Comparison of ENCODE assay signal across 11 cellular contexts in genomic region chr17:17351901-17352781, GRCh38. TPM values are rescaled to one million over a fixed set of nuclear protein-coding genes. Genes with fewer than 3 reads are reported as not detected.
A peak's percentile ranks its signal among the peaks of the same experiment; 100 is the strongest.
DNase-seq lines count a peak whose midpoint lies in the region; TF ChIP-seq lines count a peak whose summit lies in the region.
"Had no signal": no experiment of that assay in that cellular context is flagged by ENCODE, and none has a peak within 500 bp of the region (broad histone marks: within the 10 kb centered on the region; RNA-seq: fewer than 3 reads in every experiment).

No MANE protein-coding gene starts in this region.

- H3K18ac ChIP-seq in neuronal stem cell (ENCODE audit: low read length) = peak overlapping the region; percentile 62

- intact Hi-C loops in activated T-helper 2 cell treated with anti-CD3 and anti-CD28 coated beads, Interferon-gamma antibody, Interleukin-2, Interleukin-4, amounts not matched to agents 10 μg/mL and 5 μg/mL and 100 μg/mL, durations not matched to agents 14 hours and 24 hours and 36 hours (cut with micrococcal nuclease) = no loop called here

- H3K36me3 ChIP-seq in neuronal stem cell (replicated peaks in 1 of 2; ENCODE audit: control insufficient read depth in 2 of 2, insufficient read depth in 2 of 2, low read length in 2 of 2) = no peaks in the 10 kb centered on the region

- H3K36me3 Mint-ChIP-seq in activated T-helper 2 cell treated with anti-CD3 and anti-CD28 coated beads, Interferon-gamma antibody, Interleukin-2, Interleukin-4, amounts not matched to agents 10 μg/mL and 5 μg/mL and 100 μg/mL, durations not matched to agents 14 hours and 24 hours and 36 hours (ENCODE audit: low read depth) = no peaks in the 10 kb centered on the region

- H4K8ac ChIP-seq in neuronal stem cell (ENCODE audit: low read depth, low read length) = no peak overlapping the region

- no peak overlapping the region for H3K4me3 Mint-ChIP-seq in activated T-helper 2 cell treated with anti-CD3 and anti-CD28 coated beads, Interferon-gamma antibody, Interleukin-2, Interleukin-4, amounts not matched to agents 10 μg/mL and 5 μg/mL and 100 μg/mL, durations not matched to agents 14 hours and 24 hours and 36 hours (ENCODE audit: low read depth)

- peak overlapping the region; percentile 14 for H3K9ac ChIP-seq in neuronal stem cell (ENCODE audit: low read depth, low read length, poor library complexity)

- peak overlapping the region; percentile 60 for H3K4ac ChIP-seq in neuronal stem cell (ENCODE audit: low read length)

- H3K4me1 ChIP-seq in neuronal stem cell (ENCODE audit: control insufficient read depth in 2 of 2, insufficient read depth in 1 of 2, low read depth in 1 of 2, low read length in 2 of 2) = peaks cover 4 to 11% of the 10 kb centered on the region in 2 donors

- H3K9me3 Mint-ChIP-seq in activated T-helper 2 cell treated with anti-CD3 and anti-CD28 coated beads, Interferon-gamma antibody, Interleukin-2, Interleukin-4, amounts not matched to agents 10 μg/mL and 5 μg/mL and 100 μg/mL, durations not matched to agents 14 hours and 24 hours and 36 hours = no peaks in the 10 kb centered on the region

- no peak overlapping the region for H3K27ac ChIP-seq in neuronal stem cell (replicated peaks; ENCODE audit: low read length)

- peak overlapping the region; percentile 40 for H2AK5ac ChIP-seq in neuronal stem cell (ENCODE audit: low read depth, low read length)

- H2AFZ ChIP-seq in neuronal stem cell (ENCODE audit: low read length) = peak overlapping the region; percentile 41

- H3K27ac Mint-ChIP-seq in activated T-helper 2 cell treated with anti-CD3 and anti-CD28 coated beads, Interferon-gamma antibody, Interleukin-2, Interleukin-4, amounts not matched to agents 10 μg/mL and 5 μg/mL and 100 μg/mL, durations not matched to agents 14 hours and 24 hours and 36 hours = no peak overlapping the region

- H3K27me3 ChIP-seq in neuronal stem cell (ENCODE audit: control insufficient read depth in 3 of 3, insufficient read depth in 3 of 3, low read depth in 1 of 3, low read length in 3 of 3) = peaks cover 0 to 2% (median 0%) of the 10 kb centered on the region in 3 experiments

- peak overlapping the region; percentile 65 for H3K14ac ChIP-seq in neuronal stem cell (ENCODE audit: low read length)

- DNase-seq in GM13977 (ENCODE audit: low spot score) = peak; percentile 8
- peak; percentile 19 for DNase-seq in RKO (ENCODE audit: low spot score)
- DNase-seq in fibroblast of mammary gland (ENCODE audit: low read depth) = peak; percentile 61
- no peak for DNase-seq in neuronal stem cell (ENCODE audit: low spot score)
- no peak for DNase-seq in NCI-H146 treated with DMSO at 0.1 percent for 48 hours (lab: John Stamatoyannopoulos, UW; ENCODE audit: unreplicated experiment)
- no peak for DNase-seq in T-helper 2 cell
- no peak for DNase-seq in activated CD4-positive, alpha-beta T cell treated with anti-CD3 and anti-CD28 coated beads, Interleukin-2, amount 50 U/mL, for 1 hour
- DNase-seq in activated T-helper 2 cell treated with anti-CD3 and anti-CD28 coated beads, Interferon-gamma antibody, Interleukin-2, Interleukin-4, amounts not matched to agents 10 μg/mL and 5 μg/mL and 100 μg/mL, durations not matched to agents 14 hours and 24 hours and 36 hours (ENCODE audit: low spot score) = no peak
- DNase-seq: DMS79 treated with DMSO at 0.1 percent for 48 hours; effector CD8-positive, alpha-beta T cell; kidney glomerular epithelial cell had no signal

- H2BK5ac ChIP-seq in neuronal stem cell (ENCODE audit: low read length) = no peak overlapping the region

- peak overlapping the region; percentile 16 for H4K91ac ChIP-seq in neuronal stem cell (ENCODE audit: low read depth, low read length, poor library complexity)

- peak overlapping the region; percentile 47 for H2BK120ac ChIP-seq in neuronal stem cell (ENCODE audit: low read depth, low read length)

- no peaks in the 10 kb centered on the region for H3K4me1 Mint-ChIP-seq in activated T-helper 2 cell treated with anti-CD3 and anti-CD28 coated beads, Interferon-gamma antibody, Interleukin-2, Interleukin-4, amounts not matched to agents 10 μg/mL and 5 μg/mL and 100 μg/mL, durations not matched to agents 14 hours and 24 hours and 36 hours (ENCODE audit: low read depth)

- H2BK15ac ChIP-seq in neuronal stem cell (ENCODE audit: low read length) = peak overlapping the region; percentile 88

- no peaks in the 10 kb centered on the region for H3K27me3 Mint-ChIP-seq in activated T-helper 2 cell treated with anti-CD3 and anti-CD28 coated beads, Interferon-gamma antibody, Interleukin-2, Interleukin-4, amounts not matched to agents 10 μg/mL and 5 μg/mL and 100 μg/mL, durations not matched to agents 14 hours and 24 hours and 36 hours (ENCODE audit: low read depth)

- peak overlapping the region; percentile 66 for H3K23ac ChIP-seq in neuronal stem cell (ENCODE audit: low read depth, low read length, poor library complexity)

- no peak for TF ChIP-seq CTCF in GM13977 (IDR thresholded peaks at IDR 0.05; ENCODE audit: extremely low read depth, insufficient read depth, missing control alignments)
- no peak for TF ChIP-seq CTCF in fibroblast of mammary gland (conservative IDR thresholded peaks at IDR 0.05; ENCODE audit: control insufficient read depth, insufficient read depth, low read depth, low read length)

- whole genome bisulfite sequencing in neuronal stem cell (ENCODE audit: extremely low coverage in 2 of 2, insufficient read length in 2 of 2, insufficient replicate concordance in 1 of 2), 2 donors = no CpG with 5 or more reads among the region's 35 CpGs

- no peak overlapping the region for H3K4me3 ChIP-seq in fibroblast of mammary gland (ENCODE audit: control insufficient read depth, low read depth, low read length)
- no peak overlapping the region for H3K4me3 ChIP-seq in neuronal stem cell (ENCODE audit: low read length in 2 of 2)

- no peaks in the 10 kb centered on the region for H3K9me3 ChIP-seq in neuronal stem cell (replicated peaks in 1 of 2; ENCODE audit: control insufficient read depth in 2 of 2, insufficient read depth in 1 of 2, low read depth in 1 of 2, low read length in 2 of 2)

- H3K79me1 ChIP-seq in neuronal stem cell (ENCODE audit: low read depth, low read length) = no peaks in the 10 kb centered on the region

- H3K4me2 ChIP-seq in neuronal stem cell (ENCODE audit: insufficient read depth, low read length, poor library complexity, severe bottlenecking) = no peak overlapping the region

- peak overlapping the region; percentile 52 for H2BK12ac ChIP-seq in neuronal stem cell (ENCODE audit: low read length)

- in situ Hi-C loops in GM13977 (cut with MboI; ENCODE audit: low pct_unique_long_range_greater_than_20kb, low sequenced_read_pairs, unreplicated experiment) = loop anchor here (10.0 kb wide), 1 partner anchor 293 kb away; no protein-coding TSS in a partner anchor

RNA-seq across cellular contexts. Expression of gene NT5M, which starts 49.0 kb away (rescaled TPM):
- polyA plus RNA-seq in neuronal stem cell (2013, experiment 1 of 2) = 6.8 TPM
- polyA plus RNA-seq in neuronal stem cell (2013, experiment 2 of 2) = 7.4 TPM
- 8.1 and 9.5 TPM in 2 replicates for total RNA-seq in activated T-helper 2 cell treated with anti-CD3 and anti-CD28 coated beads, Interferon-gamma antibody, Interleukin-2, Interleukin-4, amounts not matched to agents 10 μg/mL and 5 μg/mL and 100 μg/mL, durations not matched to agents 14 hours and 24 hours and 36 hours

Comparison
In these comparisons a context has a peak if more than half of its experiments do, and no peak if none do; other contexts are left out.
1. DNase-seq: peak in GM13977 (single experiment), RKO (single experiment) and fibroblast of mammary gland (single experiment); none in neuronal stem cell (single experiment), NCI-H146 treated with DMSO at 0.1 percent for 48 hours (single experiment), T-helper 2 cell (0 of 5), activated CD4-positive, alpha-beta T cell treated with anti-CD3 and anti-CD28 coated beads, Interleukin-2, amount 50 U/mL, for 1 hour (single experiment) and activated T-helper 2 cell treated with anti-CD3 and anti-CD28 coated beads, Interferon-gamma antibody, Interleukin-2, Interleukin-4, amounts not matched to agents 10 μg/mL and 5 μg/mL and 100 μg/mL, durations not matched to agents 14 hours and 24 hours and 36 hours (single experiment).